In the genomic region with DNA sequence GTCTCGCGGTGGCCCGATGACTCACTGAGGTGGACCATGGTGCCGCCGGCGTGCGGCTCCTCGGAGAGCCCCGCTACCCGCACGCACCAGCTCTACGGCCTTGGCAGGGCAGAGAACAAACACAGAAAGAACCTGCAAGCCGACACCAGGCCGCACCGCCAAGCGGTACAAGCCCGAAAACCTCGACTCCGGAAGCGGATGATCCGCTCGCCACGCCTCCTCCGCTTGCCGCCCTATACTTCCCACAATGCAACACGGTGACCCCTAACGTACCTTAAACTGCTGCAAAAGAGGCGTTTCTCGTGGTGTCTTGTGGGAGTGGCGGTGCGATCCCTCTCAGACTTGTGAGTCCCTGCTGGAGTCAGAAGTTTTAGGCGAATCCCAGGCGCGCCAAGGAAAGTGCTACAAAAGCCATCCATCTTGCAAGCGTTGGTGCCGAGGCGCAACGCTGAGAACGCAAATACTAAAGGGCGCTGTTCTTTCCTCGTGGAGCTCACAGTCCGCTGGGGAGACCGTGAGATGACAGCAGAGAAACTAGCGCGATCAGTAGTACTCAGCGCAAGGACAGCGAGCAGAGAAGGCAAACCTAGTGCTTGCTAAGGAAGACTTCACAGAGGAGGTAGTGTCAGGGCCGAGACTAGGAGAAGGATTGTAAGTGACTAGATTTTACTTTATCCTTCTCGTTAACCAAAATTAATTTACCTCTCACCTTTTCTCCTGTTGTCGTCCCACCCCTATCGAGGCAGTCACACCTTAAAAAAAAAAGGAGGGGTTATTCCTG, we compare ENCODE assay signal across 1 cellular context.
A peak's percentile ranks its signal among the peaks of the same experiment; 100 is the strongest.
TF ChIP-seq lines count a peak whose summit lies in the region.

A gene (minus strand): TSS at position 200 of the 781 bp plus-strand sequence. CDS start 162 bp downstream, at position 38.

TF ChIP-seq in HepG2, 621 proteins besides CTCF, POLR2A, EP300 and RAD21 (continued from another document and continues in another):
- TF ChIP-seq, protein P1, sequence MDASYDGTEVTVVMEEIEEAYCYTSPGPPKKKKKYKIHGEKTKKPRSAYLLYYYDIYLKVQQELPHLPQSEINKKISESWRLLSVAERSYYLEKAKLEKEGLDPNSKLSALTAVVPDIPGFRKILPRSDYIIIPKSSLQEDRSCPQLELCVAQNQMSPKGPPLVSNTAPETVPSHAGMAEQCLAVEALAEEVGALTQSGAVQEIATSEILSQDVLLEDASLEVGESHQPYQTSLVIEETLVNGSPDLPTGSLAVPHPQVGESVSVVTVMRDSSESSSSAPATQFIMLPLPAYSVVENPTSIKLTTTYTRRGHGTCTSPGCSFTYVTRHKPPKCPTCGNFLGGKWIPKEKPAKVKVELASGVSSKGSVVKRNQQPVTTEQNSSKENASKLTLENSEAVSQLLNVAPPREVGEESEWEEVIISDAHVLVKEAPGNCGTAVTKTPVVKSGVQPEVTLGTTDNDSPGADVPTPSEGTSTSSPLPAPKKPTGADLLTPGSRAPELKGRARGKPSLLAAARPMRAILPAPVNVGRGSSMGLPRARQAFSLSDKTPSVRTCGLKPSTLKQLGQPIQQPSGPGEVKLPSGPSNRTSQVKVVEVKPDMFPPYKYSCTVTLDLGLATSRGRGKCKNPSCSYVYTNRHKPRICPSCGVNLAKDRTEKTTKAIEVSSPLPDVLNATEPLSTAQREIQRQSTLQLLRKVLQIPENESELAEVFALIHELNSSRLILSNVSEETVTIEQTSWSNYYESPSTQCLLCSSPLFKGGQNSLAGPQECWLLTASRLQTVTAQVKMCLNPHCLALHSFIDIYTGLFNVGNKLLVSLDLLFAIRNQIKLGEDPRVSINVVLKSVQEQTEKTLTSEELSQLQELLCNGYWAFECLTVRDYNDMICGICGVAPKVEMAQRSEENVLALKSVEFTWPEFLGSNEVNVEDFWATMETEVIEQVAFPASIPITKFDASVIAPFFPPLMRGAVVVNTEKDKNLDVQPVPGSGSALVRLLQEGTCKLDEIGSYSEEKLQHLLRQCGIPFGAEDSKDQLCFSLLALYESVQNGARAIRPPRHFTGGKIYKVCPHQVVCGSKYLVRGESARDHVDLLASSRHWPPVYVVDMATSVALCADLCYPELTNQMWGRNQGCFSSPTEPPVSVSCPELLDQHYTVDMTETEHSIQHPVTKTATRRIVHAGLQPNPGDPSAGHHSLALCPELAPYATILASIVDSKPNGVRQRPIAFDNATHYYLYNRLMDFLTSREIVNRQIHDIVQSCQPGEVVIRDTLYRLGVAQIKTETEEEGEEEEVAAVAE (CRISPR knock-in tag; IDR thresholded peaks at IDR 0.05; ENCODE audit: borderline replicate concordance) = peak; percentile 87
- TF ChIP-seq SNAI1 (CRISPR knock-in tag; IDR thresholded peaks at IDR 0.05; ENCODE audit: borderline replicate concordance) (0 out of 2 replicates have a peak, but pooled peaks have one; percentile 68), ZC3H13 (CRISPR knock-in tag; IDR thresholded peaks at IDR 0.05) (0 out of 2 replicates have a peak, but pooled peaks have one; percentile 9), SMARCE1 (IDR thresholded peaks at IDR 0.05; ENCODE audit: borderline replicate concordance) (no peak), FOXK1 (CRISPR knock-in tag; IDR thresholded peaks at IDR 0.05; ENCODE audit: borderline replicate concordance, low read depth) (peak; percentile 81; the same call in 1 of the 2 replicates), CC2D1A (CRISPR knock-in tag; IDR thresholded peaks at IDR 0.05) (no peak), HMG20A (CRISPR knock-in tag; IDR thresholded peaks at IDR 0.05; ENCODE audit: borderline replicate concordance) (peak; percentile 20; the same call in 1 of the 2 replicates), ZMAT3 (CRISPR knock-in tag; conservative IDR thresholded peaks at IDR 0.05) (peak; percentile 63), MBD4 (IDR thresholded peaks at IDR 0.05; ENCODE audit: borderline replicate concordance, low read length) (no peak), SRSF4 (IDR thresholded peaks at IDR 0.05; ENCODE audit: low read depth, low read length, poor library complexity, severe bottlenecking) (no peak), CENPT (CRISPR knock-in tag; IDR thresholded peaks at IDR 0.05; ENCODE audit: low read depth) (no peak), NFYB (CRISPR knock-in tag; IDR thresholded peaks at IDR 0.05) (no peak), SETDB1 (CRISPR knock-in tag; IDR thresholded peaks at IDR 0.05; ENCODE audit: borderline replicate concordance) (no peak), PAWR (CRISPR knock-in tag; IDR thresholded peaks at IDR 0.05; ENCODE audit: borderline replicate concordance) (no peak), ZNF350 (CRISPR knock-in tag; IDR thresholded peaks at IDR 0.05; ENCODE audit: borderline replicate concordance, low read depth) (peak; percentile 95; the same call in 1 of the 2 replicates), ZNF557 (CRISPR knock-in tag; IDR thresholded peaks at IDR 0.05) (no peak), KMT2A (CRISPR knock-in tag; IDR thresholded peaks at IDR 0.05) (peak; percentile 97), GATAD2A (CRISPR knock-in tag; IDR thresholded peaks at IDR 0.05) (peak; percentile 87), TOE1 (CRISPR knock-in tag; IDR thresholded peaks at IDR 0.05) (no peak), POLR2AphosphoS2 (IDR thresholded peaks at IDR 0.05; ENCODE audit: low read depth, low read length) (no peak), PHB2 (IDR thresholded peaks at IDR 0.05; ENCODE audit: partially characterized antibody) (no peak), KLF9 (CRISPR knock-in tag; IDR thresholded peaks at IDR 0.05; ENCODE audit: low read depth) (peak; percentile 86; the same call in 1 of the 2 replicates), ATF1 (CRISPR knock-in tag; IDR thresholded peaks at IDR 0.05) (peak; percentile 77), KDM4B (CRISPR knock-in tag; IDR thresholded peaks at IDR 0.05) (no peak), ATRX (CRISPR knock-in tag; IDR thresholded peaks at IDR 0.05; ENCODE audit: borderline replicate concordance) (no peak), ZFAT (CRISPR knock-in tag; conservative IDR thresholded peaks at IDR 0.05) (no peak), TAF15 (IDR thresholded peaks at IDR 0.05; ENCODE audit: low read depth, low read length, poor library complexity, severe bottlenecking) (no peak), HOXD1 (CRISPR knock-in tag; IDR thresholded peaks at IDR 0.05) (no peak), ZNF446 (CRISPR knock-in tag; IDR thresholded peaks at IDR 0.05) (peak; percentile 85), SRSF1 (optimal IDR thresholded peaks at IDR 0.05; ENCODE audit: low read depth, low read length) (peak; percentile 60)
- TF ChIP-seq, protein P2, sequence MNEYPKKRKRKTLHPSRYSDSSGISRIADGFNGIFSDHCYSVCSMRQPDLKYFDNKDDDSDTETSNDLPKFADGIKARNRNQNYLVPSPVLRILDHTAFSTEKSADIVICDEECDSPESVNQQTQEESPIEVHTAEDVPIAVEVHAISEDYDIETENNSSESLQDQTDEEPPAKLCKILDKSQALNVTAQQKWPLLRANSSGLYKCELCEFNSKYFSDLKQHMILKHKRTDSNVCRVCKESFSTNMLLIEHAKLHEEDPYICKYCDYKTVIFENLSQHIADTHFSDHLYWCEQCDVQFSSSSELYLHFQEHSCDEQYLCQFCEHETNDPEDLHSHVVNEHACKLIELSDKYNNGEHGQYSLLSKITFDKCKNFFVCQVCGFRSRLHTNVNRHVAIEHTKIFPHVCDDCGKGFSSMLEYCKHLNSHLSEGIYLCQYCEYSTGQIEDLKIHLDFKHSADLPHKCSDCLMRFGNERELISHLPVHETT (CRISPR knock-in tag; conservative IDR thresholded peaks at IDR 0.05) = peak; percentile 84; the same call in 1 of the 2 replicates
- TF ChIP-seq, protein P3, sequence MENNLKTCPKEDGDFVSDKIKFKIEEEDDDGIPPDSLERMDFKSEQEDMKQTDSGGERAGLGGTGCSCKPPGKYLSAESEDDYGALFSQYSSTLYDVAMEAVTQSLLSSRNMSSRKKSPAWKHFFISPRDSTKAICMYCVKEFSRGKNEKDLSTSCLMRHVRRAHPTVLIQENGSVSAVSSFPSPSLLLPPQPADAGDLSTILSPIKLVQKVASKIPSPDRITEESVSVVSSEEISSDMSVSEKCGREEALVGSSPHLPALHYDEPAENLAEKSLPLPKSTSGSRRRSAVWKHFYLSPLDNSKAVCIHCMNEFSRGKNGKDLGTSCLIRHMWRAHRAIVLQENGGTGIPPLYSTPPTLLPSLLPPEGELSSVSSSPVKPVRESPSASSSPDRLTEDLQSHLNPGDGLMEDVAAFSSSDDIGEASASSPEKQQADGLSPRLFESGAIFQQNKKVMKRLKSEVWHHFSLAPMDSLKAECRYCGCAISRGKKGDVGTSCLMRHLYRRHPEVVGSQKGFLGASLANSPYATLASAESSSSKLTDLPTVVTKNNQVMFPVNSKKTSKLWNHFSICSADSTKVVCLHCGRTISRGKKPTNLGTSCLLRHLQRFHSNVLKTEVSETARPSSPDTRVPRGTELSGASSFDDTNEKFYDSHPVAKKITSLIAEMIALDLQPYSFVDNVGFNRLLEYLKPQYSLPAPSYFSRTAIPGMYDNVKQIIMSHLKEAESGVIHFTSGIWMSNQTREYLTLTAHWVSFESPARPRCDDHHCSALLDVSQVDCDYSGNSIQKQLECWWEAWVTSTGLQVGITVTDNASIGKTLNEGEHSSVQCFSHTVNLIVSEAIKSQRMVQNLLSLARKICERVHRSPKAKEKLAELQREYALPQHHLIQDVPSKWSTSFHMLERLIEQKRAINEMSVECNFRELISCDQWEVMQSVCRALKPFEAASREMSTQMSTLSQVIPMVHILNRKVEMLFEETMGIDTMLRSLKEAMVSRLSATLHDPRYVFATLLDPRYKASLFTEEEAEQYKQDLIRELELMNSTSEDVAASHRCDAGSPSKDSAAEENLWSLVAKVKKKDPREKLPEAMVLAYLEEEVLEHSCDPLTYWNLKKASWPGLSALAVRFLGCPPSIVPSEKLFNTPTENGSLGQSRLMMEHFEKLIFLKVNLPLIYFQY (CRISPR knock-in tag; IDR thresholded peaks at IDR 0.05; ENCODE audit: borderline replicate concordance) = peak; percentile 70; the same call in 1 of the 2 replicates
- TF ChIP-seq, protein P4, sequence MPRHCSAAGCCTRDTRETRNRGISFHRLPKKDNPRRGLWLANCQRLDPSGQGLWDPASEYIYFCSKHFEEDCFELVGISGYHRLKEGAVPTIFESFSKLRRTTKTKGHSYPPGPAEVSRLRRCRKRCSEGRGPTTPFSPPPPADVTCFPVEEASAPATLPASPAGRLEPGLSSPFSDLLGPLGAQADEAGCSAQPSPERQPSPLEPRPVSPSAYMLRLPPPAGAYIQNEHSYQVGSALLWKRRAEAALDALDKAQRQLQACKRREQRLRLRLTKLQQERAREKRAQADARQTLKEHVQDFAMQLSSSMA (CRISPR knock-in tag; IDR thresholded peaks at IDR 0.05) = peak; percentile 89
- TF ChIP-seq, protein P5, sequence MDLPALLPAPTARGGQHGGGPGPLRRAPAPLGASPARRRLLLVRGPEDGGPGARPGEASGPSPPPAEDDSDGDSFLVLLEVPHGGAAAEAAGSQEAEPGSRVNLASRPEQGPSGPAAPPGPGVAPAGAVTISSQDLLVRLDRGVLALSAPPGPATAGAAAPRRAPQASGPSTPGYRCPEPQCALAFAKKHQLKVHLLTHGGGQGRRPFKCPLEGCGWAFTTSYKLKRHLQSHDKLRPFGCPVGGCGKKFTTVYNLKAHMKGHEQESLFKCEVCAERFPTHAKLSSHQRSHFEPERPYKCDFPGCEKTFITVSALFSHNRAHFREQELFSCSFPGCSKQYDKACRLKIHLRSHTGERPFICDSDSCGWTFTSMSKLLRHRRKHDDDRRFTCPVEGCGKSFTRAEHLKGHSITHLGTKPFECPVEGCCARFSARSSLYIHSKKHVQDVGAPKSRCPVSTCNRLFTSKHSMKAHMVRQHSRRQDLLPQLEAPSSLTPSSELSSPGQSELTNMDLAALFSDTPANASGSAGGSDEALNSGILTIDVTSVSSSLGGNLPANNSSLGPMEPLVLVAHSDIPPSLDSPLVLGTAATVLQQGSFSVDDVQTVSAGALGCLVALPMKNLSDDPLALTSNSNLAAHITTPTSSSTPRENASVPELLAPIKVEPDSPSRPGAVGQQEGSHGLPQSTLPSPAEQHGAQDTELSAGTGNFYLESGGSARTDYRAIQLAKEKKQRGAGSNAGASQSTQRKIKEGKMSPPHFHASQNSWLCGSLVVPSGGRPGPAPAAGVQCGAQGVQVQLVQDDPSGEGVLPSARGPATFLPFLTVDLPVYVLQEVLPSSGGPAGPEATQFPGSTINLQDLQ (CRISPR knock-in tag; IDR thresholded peaks at IDR 0.05) = no peak
- TF ChIP-seq, protein P6, sequence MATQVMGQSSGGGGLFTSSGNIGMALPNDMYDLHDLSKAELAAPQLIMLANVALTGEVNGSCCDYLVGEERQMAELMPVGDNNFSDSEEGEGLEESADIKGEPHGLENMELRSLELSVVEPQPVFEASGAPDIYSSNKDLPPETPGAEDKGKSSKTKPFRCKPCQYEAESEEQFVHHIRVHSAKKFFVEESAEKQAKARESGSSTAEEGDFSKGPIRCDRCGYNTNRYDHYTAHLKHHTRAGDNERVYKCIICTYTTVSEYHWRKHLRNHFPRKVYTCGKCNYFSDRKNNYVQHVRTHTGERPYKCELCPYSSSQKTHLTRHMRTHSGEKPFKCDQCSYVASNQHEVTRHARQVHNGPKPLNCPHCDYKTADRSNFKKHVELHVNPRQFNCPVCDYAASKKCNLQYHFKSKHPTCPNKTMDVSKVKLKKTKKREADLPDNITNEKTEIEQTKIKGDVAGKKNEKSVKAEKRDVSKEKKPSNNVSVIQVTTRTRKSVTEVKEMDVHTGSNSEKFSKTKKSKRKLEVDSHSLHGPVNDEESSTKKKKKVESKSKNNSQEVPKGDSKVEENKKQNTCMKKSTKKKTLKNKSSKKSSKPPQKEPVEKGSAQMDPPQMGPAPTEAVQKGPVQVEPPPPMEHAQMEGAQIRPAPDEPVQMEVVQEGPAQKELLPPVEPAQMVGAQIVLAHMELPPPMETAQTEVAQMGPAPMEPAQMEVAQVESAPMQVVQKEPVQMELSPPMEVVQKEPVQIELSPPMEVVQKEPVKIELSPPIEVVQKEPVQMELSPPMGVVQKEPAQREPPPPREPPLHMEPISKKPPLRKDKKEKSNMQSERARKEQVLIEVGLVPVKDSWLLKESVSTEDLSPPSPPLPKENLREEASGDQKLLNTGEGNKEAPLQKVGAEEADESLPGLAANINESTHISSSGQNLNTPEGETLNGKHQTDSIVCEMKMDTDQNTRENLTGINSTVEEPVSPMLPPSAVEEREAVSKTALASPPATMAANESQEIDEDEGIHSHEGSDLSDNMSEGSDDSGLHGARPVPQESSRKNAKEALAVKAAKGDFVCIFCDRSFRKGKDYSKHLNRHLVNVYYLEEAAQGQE (IDR thresholded peaks at IDR 0.05; ENCODE audit: borderline replicate concordance in 1 of 2, low read depth in 1 of 2, low read length in 2 of 2) = no peak
- TF ChIP-seq, protein P7, sequence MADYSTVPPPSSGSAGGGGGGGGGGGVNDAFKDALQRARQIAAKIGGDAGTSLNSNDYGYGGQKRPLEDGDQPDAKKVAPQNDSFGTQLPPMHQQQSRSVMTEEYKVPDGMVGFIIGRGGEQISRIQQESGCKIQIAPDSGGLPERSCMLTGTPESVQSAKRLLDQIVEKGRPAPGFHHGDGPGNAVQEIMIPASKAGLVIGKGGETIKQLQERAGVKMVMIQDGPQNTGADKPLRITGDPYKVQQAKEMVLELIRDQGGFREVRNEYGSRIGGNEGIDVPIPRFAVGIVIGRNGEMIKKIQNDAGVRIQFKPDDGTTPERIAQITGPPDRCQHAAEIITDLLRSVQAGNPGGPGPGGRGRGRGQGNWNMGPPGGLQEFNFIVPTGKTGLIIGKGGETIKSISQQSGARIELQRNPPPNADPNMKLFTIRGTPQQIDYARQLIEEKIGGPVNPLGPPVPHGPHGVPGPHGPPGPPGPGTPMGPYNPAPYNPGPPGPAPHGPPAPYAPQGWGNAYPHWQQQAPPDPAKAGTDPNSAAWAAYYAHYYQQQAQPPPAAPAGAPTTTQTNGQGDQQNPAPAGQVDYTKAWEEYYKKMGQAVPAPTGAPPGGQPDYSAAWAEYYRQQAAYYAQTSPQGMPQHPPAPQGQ (CRISPR knock-in tag; IDR thresholded peaks at IDR 0.05; ENCODE audit: borderline replicate concordance) = 0 out of 2 replicates have a peak, but pooled peaks have one; percentile 25
- TF ChIP-seq, protein P8, sequence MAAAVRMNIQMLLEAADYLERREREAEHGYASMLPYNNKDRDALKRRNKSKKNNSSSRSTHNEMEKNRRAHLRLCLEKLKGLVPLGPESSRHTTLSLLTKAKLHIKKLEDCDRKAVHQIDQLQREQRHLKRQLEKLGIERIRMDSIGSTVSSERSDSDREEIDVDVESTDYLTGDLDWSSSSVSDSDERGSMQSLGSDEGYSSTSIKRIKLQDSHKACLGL (CRISPR knock-in tag; IDR thresholded peaks at IDR 0.05) = peak; percentile 85
